In the genomic region with DNA sequence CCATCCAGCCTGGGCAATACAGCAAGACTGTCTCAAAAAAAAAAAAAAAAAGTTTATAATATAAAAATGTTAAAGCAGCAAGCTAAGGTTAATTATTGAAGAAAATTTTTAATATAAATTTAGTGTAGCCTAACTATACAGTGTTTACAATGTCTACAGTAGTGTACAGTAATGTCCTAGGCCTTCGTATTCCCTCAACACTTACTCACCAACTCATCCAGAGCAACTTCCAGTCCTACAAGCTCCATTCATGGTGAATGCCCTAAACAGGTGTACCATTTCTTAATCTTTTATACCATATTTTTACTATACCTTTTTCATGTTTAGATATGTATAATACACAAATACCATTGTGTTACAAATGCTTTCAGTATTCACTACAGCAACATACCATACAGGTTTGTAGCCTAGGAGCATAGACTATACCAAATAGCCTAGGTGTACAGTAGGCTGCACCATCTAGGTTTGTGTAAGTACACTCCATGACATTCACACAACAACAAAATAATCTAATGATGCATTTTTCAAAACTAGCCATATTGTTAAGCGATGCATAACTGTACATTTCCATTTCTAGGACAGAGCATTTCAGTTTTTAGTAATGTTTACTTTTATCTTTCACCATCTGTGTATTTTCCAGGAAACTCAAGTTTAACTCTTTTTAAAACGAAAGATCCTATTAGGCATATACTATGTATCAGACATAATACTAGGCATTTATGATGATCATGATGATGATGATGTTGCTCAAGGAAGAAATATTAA, we compare ENCODE assay signal across 30 cellular contexts. TPM values are rescaled to one million over a fixed set of nuclear protein-coding genes. Genes with fewer than 3 reads are reported as not detected.
A peak's percentile ranks its signal among the peaks of the same experiment; 100 is the strongest.
DNase-seq lines count a peak whose midpoint lies in the region; ATAC-seq, FAIRE-seq and TF ChIP-seq lines count a peak whose summit lies in the region.
"Had no signal": no experiment of that assay in that cellular context is flagged by ENCODE, and none has a peak within 500 bp of the region (broad histone marks: within the 10 kb centered on the region; RNA-seq: fewer than 3 reads in every experiment).

No MANE protein-coding gene starts in this region.

- POLR2A ChIA-PET in PC-3 (lab: Charles Lee; ENCODE audit: unreplicated experiment), result no interaction called here
- POLR2A ChIA-PET in naive thymus-derived CD4-positive, alpha-beta T cell (lab: Charles Lee), result interaction anchor here (0.7 kb wide), 1 partner anchor 94 kb away, joined by 4 read pairs; no protein-coding TSS in a partner anchor

- 0 out of 2 replicates have a peak, but pooled peaks cover 4% of the 10 kb centered on the region for H3K4me1 ChIP-seq in PC-3 (ENCODE audit: insufficient read depth, low read length)
- H3K4me1 ChIP-seq in naive thymus-derived CD4-positive, alpha-beta T cell (ENCODE audit: control insufficient read depth in 2 of 2, insufficient read depth in 2 of 2, low read length in 2 of 2), result no peaks in the 10 kb centered on the region

- no peaks in the 10 kb centered on the region for H3K27me3 Mint-ChIP-seq in naive thymus-derived CD4-positive, alpha-beta T cell
- H3K27me3 Mint-ChIP-seq: activated naive CD8-positive, alpha-beta T cell treated with anti-CD3 and anti-CD28 coated beads, Interleukin-2, amount 10 ng/mL, durations not matched to agents 7 days and 5 days; memory B cell had no signal

- no TSS peak for BruUV-seq in PC-3 (replicated peaks; lab: Mats Ljungman, UMichigan)

- intact Hi-C loops in PC-3 (cut with micrococcal nuclease), result no loop called here
- intact Hi-C loops in naive thymus-derived CD4-positive, alpha-beta T cell (cut with micrococcal nuclease), result no loop called here

- no peaks in the 10 kb centered on the region for H3F3A ChIP-seq in PC-3 (ENCODE audit: low read length, unreplicated experiment)

- no peaks in the 10 kb centered on the region for H3K9me2 ChIP-seq in PC-3 (replicated peaks; ENCODE audit: low read length)

- peak; percentile 16 for ATAC-seq in GM18858 (IDR thresholded peaks at IDR 0.05; ENCODE audit: unreplicated experiment)
- peak; percentile 32 for ATAC-seq in GM19395 (IDR thresholded peaks at IDR 0.05; ENCODE audit: unreplicated experiment)
- peak; percentile 22 for ATAC-seq in PC-3
- ATAC-seq in naive thymus-derived CD4-positive, alpha-beta T cell, result peak; percentile 36
- ATAC-seq: HepG2, left lobe of liver had no signal

- H3K9ac ChIP-seq in PC-3 (ENCODE audit: low read length), result no peak overlapping the region

- H3K36me3 ChIP-seq in PC-3 (ENCODE audit: low read depth, low read length), result no peaks in the 10 kb centered on the region
- H3K36me3 ChIP-seq in naive thymus-derived CD4-positive, alpha-beta T cell (ENCODE audit: control insufficient read depth in 2 of 3, insufficient read depth in 3 of 3, low read length in 3 of 3), result no peaks in the 10 kb centered on the region
- H3K36me3 ChIP-seq: upper lobe of left lung had no signal

- H3K79me2 ChIP-seq in PC-3 (ENCODE audit: low read length), result peaks cover 38% of the 10 kb centered on the region

- H2AFZ ChIP-seq in PC-3 (ENCODE audit: low read length), result no peak overlapping the region

- CTCF ChIA-PET in PC-3 (lab: Charles Lee), result no interaction called here
- CTCF ChIA-PET in naive thymus-derived CD4-positive, alpha-beta T cell (lab: Charles Lee), result interaction anchor here (0.6 kb wide), 1 partner anchor 15 kb away, joined by 3 read pairs; no protein-coding TSS in a partner anchor

- H3K4me3 Mint-ChIP-seq in naive thymus-derived CD4-positive, alpha-beta T cell, result no peak overlapping the region
- H3K4me3 Mint-ChIP-seq: activated naive CD8-positive, alpha-beta T cell treated with anti-CD3 and anti-CD28 coated beads, Interleukin-2, amount 10 ng/mL, durations not matched to agents 7 days and 5 days; memory B cell had no signal

- no peak overlapping the region for H3K4me2 ChIP-seq in PC-3 (ENCODE audit: low read length)

- no peak for FAIRE-seq in GM19239 (lab: Jason Lieb, UNC)
- FAIRE-seq: bronchial epithelial cell, colon, HepG2 had no signal

- no peaks in the 10 kb centered on the region for H3K9me3 Mint-ChIP-seq in naive thymus-derived CD4-positive, alpha-beta T cell
- H3K9me3 Mint-ChIP-seq: activated naive CD8-positive, alpha-beta T cell treated with anti-CD3 and anti-CD28 coated beads, Interleukin-2, amount 10 ng/mL, durations not matched to agents 7 days and 5 days had no signal

- no peak overlapping the region for H3K27ac ChIP-seq in PC-3 (ENCODE audit: low read length)
- no peak overlapping the region for H3K27ac ChIP-seq in naive thymus-derived CD4-positive, alpha-beta T cell (ENCODE audit: low read depth, low read length)
- H3K27ac ChIP-seq: skin epidermis, upper lobe of left lung had no signal

- DNase-seq in PC-3, result no peak
- DNase-seq in naive thymus-derived CD4-positive, alpha-beta T cell, result no peak
- DNase-seq in NCI-H1930 (lab: John Stamatoyannopoulos, UW), result no peak
- DNase-seq in NCI-H524 treated with DMSO at 0.1 percent for 48 hours (lab: John Stamatoyannopoulos, UW), result no peak
- no peak for DNase-seq in GM19239 (ENCODE audit: insufficient read length, low spot score)
- DNase-seq: activated CD8-positive, alpha-beta memory T cell treated with anti-CD3 and anti-CD28 coated beads for 24 hours; activated gamma-delta T cell; activated naive CD8-positive, alpha-beta T cell treated with anti-CD3 and anti-CD28 coated beads, Interleukin-2, amount 10 ng/mL, durations not matched to agents 7 days and 5 days; activated T-cell treated with anti-CD3 and anti-CD28 coated beads, Interleukin-2, amount 50 U/mL, for 1 hour; aorta; C1 segment of cervical spinal cord; DND-41; effector CD4-positive, alpha-beta T cell; GF-D8; GOT3; Kasumi-1; NCI-H1417 treated with DMSO at 0.1 percent for 48 hours; NCI-H345; retina; Right ventricle myocardium superior; stimulated activated naive CD4-positive, alpha-beta T cell; upper lobe of left lung had no signal

- H3K4me3 ChIP-seq in PC-3 (ENCODE audit: low read length), result no peak overlapping the region
- H3K4me3 ChIP-seq in naive thymus-derived CD4-positive, alpha-beta T cell (ENCODE audit: low read length), result no peak overlapping the region
- H3K4me3 ChIP-seq: skin epidermis, upper lobe of left lung had no signal

- 0 out of 2 replicates have a peak, but pooled peaks cover 13% of the 10 kb centered on the region for H4K20me1 ChIP-seq in PC-3 (ENCODE audit: low read length)

- TF ChIP-seq CTCF in PC-3 (conservative IDR thresholded peaks at IDR 0.05; ENCODE audit: low read depth, low read length), result no peak

- no peaks in the 10 kb centered on the region for H3K27me3 ChIP-seq in PC-3 (ENCODE audit: low read length)
- no peaks in the 10 kb centered on the region for H3K27me3 ChIP-seq in naive thymus-derived CD4-positive, alpha-beta T cell (ENCODE audit: control insufficient read depth in 2 of 2, insufficient read depth in 2 of 2, low read length in 2 of 2)
- H3K27me3 ChIP-seq: upper lobe of left lung had no signal

- no peak overlapping the region for H3K27ac Mint-ChIP-seq in naive thymus-derived CD4-positive, alpha-beta T cell
- H3K27ac Mint-ChIP-seq: activated naive CD8-positive, alpha-beta T cell treated with anti-CD3 and anti-CD28 coated beads, Interleukin-2, amount 10 ng/mL, durations not matched to agents 7 days and 5 days; memory B cell had no signal

- peaks cover 0 to 38% (median 21%) of the 10 kb centered on the region in 5 donors for H3K36me3 Mint-ChIP-seq in naive thymus-derived CD4-positive, alpha-beta T cell

- peaks cover 20 to 65% (median 48%) of the 10 kb centered on the region in 7 donors for H3K4me1 Mint-ChIP-seq in naive thymus-derived CD4-positive, alpha-beta T cell

- no peaks in the 10 kb centered on the region for H3K9me3 ChIP-seq in PC-3 (ENCODE audit: low read length)
- H3K9me3 ChIP-seq in naive thymus-derived CD4-positive, alpha-beta T cell (ENCODE audit: control insufficient read depth in 2 of 3, low read length in 3 of 3), result no peaks in the 10 kb centered on the region
- H3K9me3 ChIP-seq: upper lobe of left lung had no signal

RNA-seq across cellular contexts. Expression of a gene that starts 43.3 kb away (rescaled TPM):
- total RNA-seq in PC-3 (2014; rRNA removed), result 8.4 and 9.7 TPM in 2 replicates
- 10 to 100 TPM; 28.7 to 39.4 (median 38.3) TPM for total RNA-seq in naive thymus-derived CD4-positive, alpha-beta T cell
- 10 to 100 TPM; 15.5 to 20.0 TPM for polyA plus RNA-seq in naive thymus-derived CD4-positive, alpha-beta T cell
